ENCODE assay signal across 9 cellular contexts in genomic region chr20:35662541-35662940, GRCh38. TPM values are rescaled to one million over a fixed set of nuclear protein-coding genes. Genes with fewer than 3 reads are reported as not detected.
A peak's percentile ranks its signal among the peaks of the same experiment; 100 is the strongest.
DNase-seq lines count a peak whose midpoint lies in the region; ATAC-seq, FAIRE-seq and TF ChIP-seq lines count a peak whose summit lies in the region.
"Had no signal": no experiment of that assay in that cellular context is flagged by ENCODE, and none has a peak within 500 bp of the region (broad histone marks: within the 10 kb centered on the region; RNA-seq: fewer than 3 reads in every experiment).

No MANE protein-coding gene starts in this region.

- H3K27ac ChIP-seq in HepG2 (ENCODE audit: extremely low read length, insufficient read depth, low read length) = peak overlapping the region; percentile 90
- H3K27ac ChIP-seq in right lobe of liver = peak overlapping the region in 1 of 3 donors; percentile 6
- H3K27ac ChIP-seq in uterus = peak overlapping the region in 1 of 2 donors; percentile 96
- H3K27ac ChIP-seq in substantia nigra (ENCODE audit: low read depth, low read length, poor library complexity, severe bottlenecking) = no peak overlapping the region

- H3K9ac ChIP-seq in HepG2 (ENCODE audit: insufficient read depth, low read depth, low read length) = peak overlapping the region; percentile 99

- peak overlapping the region; percentile 79 for H3K4me3 Mint-ChIP-seq in activated naive CD8-positive, alpha-beta T cell treated with anti-CD3 and anti-CD28 coated beads, Interleukin-2, amount 10 ng/mL, durations not matched to agents 7 days and 5 days

- peaks cover 64% of the 10 kb centered on the region for H4K20me1 ChIP-seq in HepG2 (ENCODE audit: insufficient read depth, low read length)

- 8% methylated on average over 2 of the region's 2 CpGs for WGBS in HepG2 (ENCODE audit: low lambda C conversion rate)
- 47% methylated on average over 2 of the region's 2 CpGs for WGBS in right lobe of liver (ENCODE audit: insufficient coverage, low coverage, low lambda C conversion rate, missing lambda C conversion rate)

- intact Hi-C loops in HepG2 (cut with micrococcal nuclease; ENCODE audit: unreplicated experiment) = no loop called here
- intact Hi-C loops in right lobe of liver (cut with DNase I) = no loop called here
- intact Hi-C loops in uterus (cut with DNase I; ENCODE audit: low total_unique reads) = no loop called here

- TF ChIP-seq POLR2A in HepG2 (IDR thresholded peaks at IDR 0.05; ENCODE audit: insufficient read depth in 1 of 2, low read depth in 2 of 2, low read length in 2 of 2) (peak in 1 of 2 experiments; percentile 24; a peak in 1 of 4 replicates), right lobe of liver (IDR thresholded peaks at IDR 0.05) (no peak), uterus (IDR thresholded peaks at IDR 0.05) (no peak)

- no peaks in the 10 kb centered on the region for H3K27me3 Mint-ChIP-seq in activated naive CD8-positive, alpha-beta T cell treated with anti-CD3 and anti-CD28 coated beads, Interleukin-2, amount 10 ng/mL, durations not matched to agents 7 days and 5 days

- TF ChIP-seq CTCF in HepG2 (CRISPR knock-in tag; IDR thresholded peaks at IDR 0.05) = no peak
- no peak for TF ChIP-seq CTCF in right lobe of liver (IDR thresholded peaks at IDR 0.05)
- TF ChIP-seq CTCF in kidney epithelial cell (IDR thresholded peaks at IDR 0.05; ENCODE audit: insufficient read depth, low read length, poor library complexity, severe bottlenecking) = no peak
- no peak for TF ChIP-seq CTCF in uterus (IDR thresholded peaks at IDR 0.05)

- H3K9me3 Mint-ChIP-seq in activated naive CD8-positive, alpha-beta T cell treated with anti-CD3 and anti-CD28 coated beads, Interleukin-2, amount 10 ng/mL, durations not matched to agents 7 days and 5 days = no peaks in the 10 kb centered on the region

- H3K27me3 ChIP-seq in HepG2 (ENCODE audit: control insufficient read depth in 1 of 2, insufficient read depth in 2 of 2, low read length in 2 of 2) = no peaks in the 10 kb centered on the region; a peak in 1 of 5 replicates
- H3K27me3 ChIP-seq in right lobe of liver = no peaks in the 10 kb centered on the region
- H3K27me3 ChIP-seq in kidney epithelial cell (ENCODE audit: control insufficient read depth, insufficient read depth, low read length) = no peaks in the 10 kb centered on the region
- no peaks in the 10 kb centered on the region for H3K27me3 ChIP-seq in uterus

- CTCF ChIA-PET in HepG2 (lab: Yijun Ruan, JAX; ENCODE audit: low intra/inter-chr PET ratio, low total read pairs) = no interaction called here

- H3K4me1 Mint-ChIP-seq in activated naive CD8-positive, alpha-beta T cell treated with anti-CD3 and anti-CD28 coated beads, Interleukin-2, amount 10 ng/mL, durations not matched to agents 7 days and 5 days = peaks cover 42% of the 10 kb centered on the region

- peak overlapping the region; percentile 99 for H3K27ac Mint-ChIP-seq in activated naive CD8-positive, alpha-beta T cell treated with anti-CD3 and anti-CD28 coated beads, Interleukin-2, amount 10 ng/mL, durations not matched to agents 7 days and 5 days

- H3K36me3 Mint-ChIP-seq in activated naive CD8-positive, alpha-beta T cell treated with anti-CD3 and anti-CD28 coated beads, Interleukin-2, amount 10 ng/mL, durations not matched to agents 7 days and 5 days = peaks cover 21% of the 10 kb centered on the region

- DNase-seq in HepG2 (ENCODE audit: low spot score) = no peak
- no peak for DNase-seq in right lobe of liver
- no peak for DNase-seq in activated naive CD8-positive, alpha-beta T cell treated with anti-CD3 and anti-CD28 coated beads, Interleukin-2, amount 10 ng/mL, durations not matched to agents 7 days and 5 days
- DNase-seq in kidney epithelial cell (ENCODE audit: low read depth) = no peak
- no peak for DNase-seq in uterus
- no peak for DNase-seq in substantia nigra (lab: John Stamatoyannopoulos, UW)
- DNase-seq in SW 1271 (lab: John Stamatoyannopoulos, UW) = no peak
- no peak for DNase-seq in HT-29 (ENCODE audit: low spot score)
- DNase-seq: anterior cingulate cortex had no signal

- peaks cover 0 to under 1% of the 10 kb centered on the region in 2 experiments; a peak in 1 of 5 replicates for H3K36me3 ChIP-seq in HepG2 (replicated peaks in 1 of 2; ENCODE audit: control insufficient read depth in 1 of 2, insufficient read depth in 2 of 2, low read length in 2 of 2)
- H3K36me3 ChIP-seq in right lobe of liver = no peaks in the 10 kb centered on the region
- no peaks in the 10 kb centered on the region for H3K36me3 ChIP-seq in kidney epithelial cell (ENCODE audit: control insufficient read depth, insufficient read depth, low read length)
- no peaks in the 10 kb centered on the region for H3K36me3 ChIP-seq in uterus

- TF ChIP-seq EP300 in HepG2 (IDR thresholded peaks at IDR 0.05; ENCODE audit: low read depth in 2 of 2, low read length in 2 of 2) (no peak), HepG2 (CRISPR knock-in tag; IDR thresholded peaks at IDR 0.05; ENCODE audit: borderline replicate concordance) (no peak)

- H3K79me2 ChIP-seq in HepG2 (ENCODE audit: insufficient read depth, low read length) = peaks cover 72% of the 10 kb centered on the region

- in situ Hi-C loops in HepG2 (cut with HindIII; ENCODE audit: extremely low pct_ligation_motif_present, low pct_unique_long_range_greater_than_20kb) = loop anchor here (5.0 kb wide), 1 partner anchor 45 kb away; the partner anchor contains the start of gene SPAG4

- H3K4me3 ChIP-seq in HepG2 (replicated peaks in 1 of 3; ENCODE audit: insufficient read depth in 1 of 3, low read depth in 2 of 3, low read length in 3 of 3) = peak overlapping the region; percentile 76 to 99 (median 79)
- H3K4me3 ChIP-seq in right lobe of liver = peak overlapping the region in 1 of 3 donors; percentile 93
- peak overlapping the region; percentile 27 for H3K4me3 ChIP-seq in kidney epithelial cell (ENCODE audit: low read depth, low read length)
- peak overlapping the region; percentile 71 to 85 for H3K4me3 ChIP-seq in uterus

- TF ChIP-seq RAD21 in HepG2 (CRISPR knock-in tag; IDR thresholded peaks at IDR 0.05) = no peak

- POLR2A ChIA-PET in HepG2 (lab: Yijun Ruan, JAX) = interaction anchor here (2.3 to 4.6 kb wide), 5 partner anchors 25 to 208 kb away, joined by 8 to 73 read pairs (median 20); partner anchors contain the start of genes CEP250, NFS1, RBM39 and ROMO1
- POLR2A ChIA-PET in activated naive CD8-positive, alpha-beta T cell treated with anti-CD3 and anti-CD28 coated beads, Interleukin-2, amount 10 ng/mL, durations not matched to agents 7 days and 5 days (lab: Charles Lee) = interaction anchor here (4.8 kb wide), 2 partner anchors 45 to 80 kb away, joined by 54 to 68 read pairs; partner anchors contain the start of genes RBM39 and SPAG4

- H3K9me3 ChIP-seq in HepG2 (ENCODE audit: low read length) (no peaks in the 10 kb centered on the region), right lobe of liver (no peaks in the 10 kb centered on the region), uterus (no peaks in the 10 kb centered on the region)

- BruUV-seq in HepG2 (replicated peaks; lab: Mats Ljungman, UMichigan) = no TSS peak

- no peak overlapping the region for H2AFZ ChIP-seq in HepG2 (ENCODE audit: low read length)

- FAIRE-seq in HepG2 (lab: Jason Lieb, UNC) = no peak

- H3K4me1 ChIP-seq in HepG2 (ENCODE audit: insufficient read depth, low read length) (peaks cover 60% of the 10 kb centered on the region), right lobe of liver (peaks cover 0 to 44% (median 16%) of the 10 kb centered on the region in 4 donors), uterus (peaks cover 0 to 6% of the 10 kb centered on the region in 2 donors)

- ATAC-seq in HepG2 = no peak
- ATAC-seq in right lobe of liver = no peak
- no peak for ATAC-seq in activated naive CD8-positive, alpha-beta T cell treated with anti-CD3 and anti-CD28 coated beads, Interleukin-2, amount 10 ng/mL, durations not matched to agents 7 days and 5 days (ENCODE audit: low read depth)

- H3K4me2 ChIP-seq in HepG2 (ENCODE audit: low read depth, low read length) = peak overlapping the region; percentile 95

RNA-seq across cellular contexts. Expression of gene CPNE1, which starts 2.2 kb away (rescaled TPM):
- total RNA-seq in HepG2 (2016; rRNA removed; fragmentation: Illumina TruSeq; extraction: Trizol) = 431 and 439 TPM in 2 replicates
- total RNA-seq in HepG2 (2016; cell fraction: cytosol; rRNA removed; fragmentation: Illumina TruSeq; extraction: Trizol; ENCODE audit: low read depth) = 101 and 106 TPM in 2 replicates
- total RNA-seq in HepG2 (2016; cell fraction: insoluble cytoplasmic fraction; rRNA removed; fragmentation: Illumina TruSeq; extraction: Trizol) = 375 and 428 TPM in 2 replicates
- 226 and 229 TPM in 2 replicates for total RNA-seq in HepG2 (2016; cell fraction: membrane; rRNA removed; fragmentation: Illumina TruSeq; extraction: Trizol)
- total RNA-seq in HepG2 (2016; cell fraction: nucleus; rRNA removed; fragmentation: Illumina TruSeq; extraction: Trizol) = 227 and 285 TPM in 2 replicates
- 369 and 408 TPM in 2 replicates for polyA plus RNA-seq in HepG2 (2011; rRNA removed)
- polyA plus RNA-seq in HepG2 (2011; cell fraction: cytosol; rRNA removed) = 458 and 619 TPM in 2 replicates
- polyA plus RNA-seq in HepG2 (2011; cell fraction: nucleus; rRNA removed) = 810 and 933 TPM in 2 replicates
- 457 and 478 TPM in 2 replicates for polyA plus RNA-seq in HepG2 (2012)
- polyA plus RNA-seq in HepG2 (2016; cell fraction: cytosol; fragmentation: Illumina TruSeq; extraction: Trizol; ENCODE audit: low read depth) = 121 and 137 TPM in 2 replicates
- polyA plus RNA-seq in HepG2 (2016; cell fraction: insoluble cytoplasmic fraction; fragmentation: Illumina TruSeq; extraction: Trizol; ENCODE audit: low read depth) = 374 and 508 TPM in 2 replicates
- 213 and 247 TPM in 2 replicates for polyA plus RNA-seq in HepG2 (2016; cell fraction: membrane; fragmentation: Illumina TruSeq; extraction: Trizol; ENCODE audit: low read depth)
- 541 and 549 TPM in 2 replicates for polyA plus RNA-seq in HepG2 (2016; cell fraction: nucleus; fragmentation: Illumina TruSeq; extraction: Trizol; ENCODE audit: insufficient read depth, low read depth)
- polyA minus RNA-seq in HepG2 (2011; rRNA and poly(A)+ RNA removed; ENCODE audit: low replicate concordance) = 283 and 707 TPM in 2 replicates
- polyA minus RNA-seq in HepG2 (2011; cell fraction: cytosol; rRNA and poly(A)+ RNA removed) = 243 and 283 TPM in 2 replicates
- 258 and 260 TPM in 2 replicates for polyA minus RNA-seq in HepG2 (2011; cell fraction: nucleus; rRNA and poly(A)+ RNA removed)
- 10 to 100 TPM; 35.5 to 72.0 (median 53.3) TPM for total RNA-seq in right lobe of liver
- total RNA-seq in activated naive CD8-positive, alpha-beta T cell treated with anti-CD3 and anti-CD28 coated beads, Interleukin-2, amount 10 ng/mL, durations not matched to agents 7 days and 5 days = 100 to 1,000 TPM; 296 to 327 TPM
- 109 and 158 TPM in 2 replicates for total RNA-seq in kidney epithelial cell
- 100 to 1,000 TPM in 3 of 4 donors, 10 to 100 TPM in 1; 86.8 to 295 (median 142) TPM for total RNA-seq in uterus
- 390 and 417 TPM in 2 replicates for total RNA-seq in HT-29 (2014; rRNA removed; shearing (Covaris generic))

RNA-seq across cellular contexts. Expression of gene RBM12, which starts 2.2 kb away (rescaled TPM):
- 104 and 111 TPM in 2 replicates for total RNA-seq in HepG2 (2016; rRNA removed; fragmentation: Illumina TruSeq; extraction: Trizol)
- 14.8 and 16.3 TPM in 2 replicates for total RNA-seq in HepG2 (2016; cell fraction: cytosol; rRNA removed; fragmentation: Illumina TruSeq; extraction: Trizol; ENCODE audit: low read depth)
- 99.0 and 104 TPM in 2 replicates for total RNA-seq in HepG2 (2016; cell fraction: insoluble cytoplasmic fraction; rRNA removed; fragmentation: Illumina TruSeq; extraction: Trizol)
- total RNA-seq in HepG2 (2016; cell fraction: membrane; rRNA removed; fragmentation: Illumina TruSeq; extraction: Trizol) = 35.0 and 42.5 TPM in 2 replicates
- total RNA-seq in HepG2 (2016; cell fraction: nucleus; rRNA removed; fragmentation: Illumina TruSeq; extraction: Trizol) = 73.6 and 78.3 TPM in 2 replicates
- polyA plus RNA-seq in HepG2 (2011; rRNA removed) = 84.9 and 97.9 TPM in 2 replicates
- 68.6 and 77.9 TPM in 2 replicates for polyA plus RNA-seq in HepG2 (2011; cell fraction: cytosol; rRNA removed)
- 101 and 129 TPM in 2 replicates for polyA plus RNA-seq in HepG2 (2011; cell fraction: nucleus; rRNA removed)
- polyA plus RNA-seq in HepG2 (2012) = 41.4 and 42.7 TPM in 2 replicates
- polyA plus RNA-seq in HepG2 (2016; cell fraction: cytosol; fragmentation: Illumina TruSeq; extraction: Trizol; ENCODE audit: low read depth) = 1.7 and 2.2 TPM in 2 replicates
- polyA plus RNA-seq in HepG2 (2016; cell fraction: insoluble cytoplasmic fraction; fragmentation: Illumina TruSeq; extraction: Trizol; ENCODE audit: low read depth) = 58.1 and 68.5 TPM in 2 replicates
- 8.8 and 10.1 TPM in 2 replicates for polyA plus RNA-seq in HepG2 (2016; cell fraction: membrane; fragmentation: Illumina TruSeq; extraction: Trizol; ENCODE audit: low read depth)
- polyA plus RNA-seq in HepG2 (2016; cell fraction: nucleus; fragmentation: Illumina TruSeq; extraction: Trizol; ENCODE audit: insufficient read depth, low read depth) = 74.6 and 75.6 TPM in 2 replicates
- 373 and 464 TPM in 2 replicates for polyA minus RNA-seq in HepG2 (2011; rRNA and poly(A)+ RNA removed; ENCODE audit: low replicate concordance)
- 67.4 and 80.5 TPM in 2 replicates for polyA minus RNA-seq in HepG2 (2011; cell fraction: cytosol; rRNA and poly(A)+ RNA removed)
- polyA minus RNA-seq in HepG2 (2011; cell fraction: nucleus; rRNA and poly(A)+ RNA removed) = 128 and 140 TPM in 2 replicates
- total RNA-seq in right lobe of liver = 10 to 100 TPM; 13.3 to 32.8 (median 21.0) TPM
- 100 to 1,000 TPM; 116 to 120 TPM for total RNA-seq in activated naive CD8-positive, alpha-beta T cell treated with anti-CD3 and anti-CD28 coated beads, Interleukin-2, amount 10 ng/mL, durations not matched to agents 7 days and 5 days
- total RNA-seq in kidney epithelial cell = 35.7 and 43.2 TPM in 2 replicates
- 100 to 1,000 TPM in 1 of 4 donors, 10 to 100 TPM in 2, 1 to 10 TPM in 1; 9.5 to 105 (median 54.4) TPM for total RNA-seq in uterus
- 54.8 and 55.4 TPM in 2 replicates for total RNA-seq in HT-29 (2014; rRNA removed; shearing (Covaris generic))

RNA-seq across cellular contexts. Expression of gene NFS1, which starts 36.6 kb away (rescaled TPM):
- total RNA-seq in HepG2 (2016; rRNA removed; fragmentation: Illumina TruSeq; extraction: Trizol) (88.1 and 94.4 TPM in 2 replicates), right lobe of liver (10 to 100 TPM; 30.9 to 63.7 (median 44.3) TPM), kidney epithelial cell (25.9 and 30.8 TPM in 2 replicates), uterus (10 to 100 TPM in 3 of 4 donors, 1 to 10 TPM in 1; 9.1 to 35.4 (median 20.4) TPM)
- 7.6 and 8.7 TPM in 2 replicates for total RNA-seq in HepG2 (2016; cell fraction: cytosol; rRNA removed; fragmentation: Illumina TruSeq; extraction: Trizol; ENCODE audit: low read depth)
- total RNA-seq in HepG2 (2016; cell fraction: insoluble cytoplasmic fraction; rRNA removed; fragmentation: Illumina TruSeq; extraction: Trizol) = 82.1 and 92.4 TPM in 2 replicates
- total RNA-seq in HepG2 (2016; cell fraction: membrane; rRNA removed; fragmentation: Illumina TruSeq; extraction: Trizol) = 25.4 and 28.4 TPM in 2 replicates
- total RNA-seq in HepG2 (2016; cell fraction: nucleus; rRNA removed; fragmentation: Illumina TruSeq; extraction: Trizol) = 45.9 and 47.9 TPM in 2 replicates
- 61.8 and 65.9 TPM in 2 replicates for polyA plus RNA-seq in HepG2 (2011; rRNA removed)
- polyA plus RNA-seq in HepG2 (2011; cell fraction: cytosol; rRNA removed) = 56.2 and 69.5 TPM in 2 replicates
- 70.7 and 72.8 TPM in 2 replicates for polyA plus RNA-seq in HepG2 (2011; cell fraction: nucleus; rRNA removed)
- polyA plus RNA-seq in HepG2 (2012) = 36.7 and 39.1 TPM in 2 replicates
- polyA plus RNA-seq in HepG2 (2016; cell fraction: cytosol; fragmentation: Illumina TruSeq; extraction: Trizol; ENCODE audit: low read depth) = 6.5 and 6.6 TPM in 2 replicates
- polyA plus RNA-seq in HepG2 (2016; cell fraction: insoluble cytoplasmic fraction; fragmentation: Illumina TruSeq; extraction: Trizol; ENCODE audit: low read depth) = 86.7 and 90.3 TPM in 2 replicates
- polyA plus RNA-seq in HepG2 (2016; cell fraction: membrane; fragmentation: Illumina TruSeq; extraction: Trizol; ENCODE audit: low read depth) = 16.6 and 16.9 TPM in 2 replicates
- polyA plus RNA-seq in HepG2 (2016; cell fraction: nucleus; fragmentation: Illumina TruSeq; extraction: Trizol; ENCODE audit: insufficient read depth, low read depth) = 69.1 and 70.6 TPM in 2 replicates
- 67.9 and 114 TPM in 2 replicates for polyA minus RNA-seq in HepG2 (2011; rRNA and poly(A)+ RNA removed; ENCODE audit: low replicate concordance)
- polyA minus RNA-seq in HepG2 (2011; cell fraction: cytosol; rRNA and poly(A)+ RNA removed) = 23.0 and 27.1 TPM in 2 replicates
- polyA minus RNA-seq in HepG2 (2011; cell fraction: nucleus; rRNA and poly(A)+ RNA removed) = 20.9 and 23.7 TPM in 2 replicates
- total RNA-seq in activated naive CD8-positive, alpha-beta T cell treated with anti-CD3 and anti-CD28 coated beads, Interleukin-2, amount 10 ng/mL, durations not matched to agents 7 days and 5 days = 10 to 100 TPM; 33.1 to 33.8 TPM
- total RNA-seq in HT-29 (2014; rRNA removed; shearing (Covaris generic)) = 132 and 139 TPM in 2 replicates

RNA-seq across cellular contexts. Expression of gene ROMO1, which starts 36.7 kb away (rescaled TPM):
- total RNA-seq in HepG2 (2016; rRNA removed; fragmentation: Illumina TruSeq; extraction: Trizol) (636 and 726 TPM in 2 replicates), right lobe of liver (100 to 1,000 TPM in 2 of 6 experiments, 10 to 100 TPM in 4; 70.4 to 209 (median 84.8) TPM), kidney epithelial cell (372 and 719 TPM in 2 replicates), uterus (100 to 1,000 TPM in 2 of 4 donors, 10 to 100 TPM in 2; 69.3 to 492 (median 171) TPM)
- total RNA-seq in HepG2 (2016; cell fraction: cytosol; rRNA removed; fragmentation: Illumina TruSeq; extraction: Trizol; ENCODE audit: low read depth) = 328 and 530 TPM in 2 replicates
- total RNA-seq in HepG2 (2016; cell fraction: insoluble cytoplasmic fraction; rRNA removed; fragmentation: Illumina TruSeq; extraction: Trizol) = 687 and 846 TPM in 2 replicates
- total RNA-seq in HepG2 (2016; cell fraction: membrane; rRNA removed; fragmentation: Illumina TruSeq; extraction: Trizol) = 460 and 632 TPM in 2 replicates
- 223 and 226 TPM in 2 replicates for total RNA-seq in HepG2 (2016; cell fraction: nucleus; rRNA removed; fragmentation: Illumina TruSeq; extraction: Trizol)
- polyA plus RNA-seq in HepG2 (2011; rRNA removed) = 688 and 755 TPM in 2 replicates
- polyA plus RNA-seq in HepG2 (2011; cell fraction: cytosol; rRNA removed) = 1,254 and 1,646 TPM in 2 replicates
- 503 and 546 TPM in 2 replicates for polyA plus RNA-seq in HepG2 (2011; cell fraction: nucleus; rRNA removed)
- 282 and 451 TPM in 2 replicates for polyA plus RNA-seq in HepG2 (2012)
- polyA plus RNA-seq in HepG2 (2016; cell fraction: cytosol; fragmentation: Illumina TruSeq; extraction: Trizol; ENCODE audit: low read depth) = 292 and 453 TPM in 2 replicates
- 479 and 541 TPM in 2 replicates for polyA plus RNA-seq in HepG2 (2016; cell fraction: insoluble cytoplasmic fraction; fragmentation: Illumina TruSeq; extraction: Trizol; ENCODE audit: low read depth)
- polyA plus RNA-seq in HepG2 (2016; cell fraction: membrane; fragmentation: Illumina TruSeq; extraction: Trizol; ENCODE audit: low read depth) = 317 and 387 TPM in 2 replicates
- 282 and 344 TPM in 2 replicates for polyA plus RNA-seq in HepG2 (2016; cell fraction: nucleus; fragmentation: Illumina TruSeq; extraction: Trizol; ENCODE audit: insufficient read depth, low read depth)
- 60.0 and 169 TPM in 2 replicates for polyA minus RNA-seq in HepG2 (2011; rRNA and poly(A)+ RNA removed; ENCODE audit: low replicate concordance)
- 79.8 and 108 TPM in 2 replicates for polyA minus RNA-seq in HepG2 (2011; cell fraction: cytosol; rRNA and poly(A)+ RNA removed)
- polyA minus RNA-seq in HepG2 (2011; cell fraction: nucleus; rRNA and poly(A)+ RNA removed) = 30.8 and 37.7 TPM in 2 replicates
- total RNA-seq in activated naive CD8-positive, alpha-beta T cell treated with anti-CD3 and anti-CD28 coated beads, Interleukin-2, amount 10 ng/mL, durations not matched to agents 7 days and 5 days = 100 to 1,000 TPM in 1 of 2 experiments, 10 to 100 TPM in 1; 96.9 to 112 TPM
- 653 and 669 TPM in 2 replicates for total RNA-seq in HT-29 (2014; rRNA removed; shearing (Covaris generic))

RNA-seq across cellular contexts. Expression of gene SPAG4, which starts 46.9 kb away (rescaled TPM):
- total RNA-seq in HepG2 (2016; rRNA removed; fragmentation: Illumina TruSeq; extraction: Trizol) (2.5 and 5.8 TPM in 2 replicates), right lobe of liver (10 to 100 TPM in 1 of 6 experiments, 1 to 10 TPM in 5; 1.7 to 13.8 (median 3.6) TPM), kidney epithelial cell (2.6 and 7.9 TPM in 2 replicates), uterus (1 to 10 TPM in 2 of 4 donors, not detected in 2; 2.1 to 8.4 TPM)
- total RNA-seq in HepG2 (2016; cell fraction: cytosol; rRNA removed; fragmentation: Illumina TruSeq; extraction: Trizol; ENCODE audit: low read depth) = 2.5 and 4.4 TPM in 2 replicates
- 4.1 and 5.3 TPM in 2 replicates for total RNA-seq in HepG2 (2016; cell fraction: insoluble cytoplasmic fraction; rRNA removed; fragmentation: Illumina TruSeq; extraction: Trizol)
- 3.0 and 4.9 TPM in 2 replicates for total RNA-seq in HepG2 (2016; cell fraction: membrane; rRNA removed; fragmentation: Illumina TruSeq; extraction: Trizol)
- 3.3 and 6.5 TPM in 2 replicates for total RNA-seq in HepG2 (2016; cell fraction: nucleus; rRNA removed; fragmentation: Illumina TruSeq; extraction: Trizol)
- 137 and 149 TPM in 2 replicates for polyA plus RNA-seq in HepG2 (2011; rRNA removed)
- 115 and 170 TPM in 2 replicates for polyA plus RNA-seq in HepG2 (2011; cell fraction: cytosol; rRNA removed)
- 334 and 438 TPM in 2 replicates for polyA plus RNA-seq in HepG2 (2011; cell fraction: nucleus; rRNA removed)
- 64.5 and 105 TPM in 2 replicates for polyA plus RNA-seq in HepG2 (2012)
- 3.0 and 3.3 TPM in 2 replicates for polyA plus RNA-seq in HepG2 (2016; cell fraction: cytosol; fragmentation: Illumina TruSeq; extraction: Trizol; ENCODE audit: low read depth)
- polyA plus RNA-seq in HepG2 (2016; cell fraction: insoluble cytoplasmic fraction; fragmentation: Illumina TruSeq; extraction: Trizol; ENCODE audit: low read depth) = 2.3 and 4.7 TPM in 2 replicates
- polyA plus RNA-seq in HepG2 (2016; cell fraction: membrane; fragmentation: Illumina TruSeq; extraction: Trizol; ENCODE audit: low read depth) = 3.0 TPM in 2 replicates
- 9.7 and 14.0 TPM in 2 replicates for polyA plus RNA-seq in HepG2 (2016; cell fraction: nucleus; fragmentation: Illumina TruSeq; extraction: Trizol; ENCODE audit: insufficient read depth, low read depth)
- polyA minus RNA-seq in HepG2 (2011; rRNA and poly(A)+ RNA removed; ENCODE audit: low replicate concordance) = 2.7 and 72.2 TPM in 2 replicates
- 33.7 and 35.8 TPM in 2 replicates for polyA minus RNA-seq in HepG2 (2011; cell fraction: cytosol; rRNA and poly(A)+ RNA removed)
- polyA minus RNA-seq in HepG2 (2011; cell fraction: nucleus; rRNA and poly(A)+ RNA removed) = 26.8 and 32.9 TPM in 2 replicates
- 1 to 10 TPM; 3.8 to 5.7 TPM for total RNA-seq in activated naive CD8-positive, alpha-beta T cell treated with anti-CD3 and anti-CD28 coated beads, Interleukin-2, amount 10 ng/mL, durations not matched to agents 7 days and 5 days
- total RNA-seq in HT-29 (2014; rRNA removed; shearing (Covaris generic)) = 18.1 and 27.0 TPM in 2 replicates
